1 cellular context compared by ENCODE assay signal in the genomic region with DNA sequence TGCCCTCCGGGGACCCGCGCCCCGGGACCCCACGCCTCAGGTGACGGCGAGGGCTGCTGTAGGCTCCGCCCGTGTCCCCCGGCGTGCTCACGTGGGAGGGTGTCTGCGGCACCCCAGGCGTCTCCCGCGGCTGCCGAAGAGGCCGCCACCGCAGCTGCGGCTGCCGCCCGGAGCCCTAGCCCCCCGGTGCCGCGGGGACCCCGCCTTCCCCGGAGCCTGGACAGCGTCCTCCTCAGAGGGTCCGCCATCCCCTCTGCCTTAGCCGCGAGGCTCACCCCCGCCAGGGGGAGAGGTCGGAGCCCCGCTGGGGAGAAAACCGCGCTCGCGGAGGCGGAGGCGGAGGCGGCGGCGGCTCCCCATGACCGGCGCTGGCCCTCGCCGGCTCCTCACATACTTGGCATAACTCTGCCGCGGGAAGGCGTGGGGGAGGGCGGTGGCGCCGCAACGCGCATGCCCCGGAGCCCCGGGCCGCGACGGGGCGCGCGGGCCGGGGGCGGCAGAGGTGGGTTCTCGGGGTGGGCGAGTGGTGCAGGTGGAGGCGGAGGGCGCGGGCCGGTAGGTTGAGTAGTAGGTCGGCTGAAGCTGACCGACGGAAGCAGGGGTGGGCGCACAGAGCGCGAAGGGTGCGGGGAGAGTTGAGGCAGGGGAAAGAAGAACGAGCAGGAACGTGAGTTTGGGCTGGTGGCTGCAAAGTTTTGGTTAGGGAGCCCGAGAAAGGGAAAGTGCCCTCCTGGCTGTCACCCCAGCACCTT.
TF ChIP-seq lines count a peak whose summit lies in the region.

No MANE protein-coding gene starts in this region.

TF ChIP-seq in WTC11, 78 proteins besides CTCF, POLR2A, EP300 and RAD21 (continued from another document and continues in another):
- no peak for TF ChIP-seq ZBTB43 (CRISPR knock-in tag; IDR thresholded peaks at IDR 0.05)
- no peak; the same call in 1 of the 2 replicates for TF ChIP-seq ETV6 (CRISPR knock-in tag; IDR thresholded peaks at IDR 0.05)
- no peak for TF ChIP-seq RORB (CRISPR knock-in tag; IDR thresholded peaks at IDR 0.05)
- TF ChIP-seq ZNF232 (CRISPR knock-in tag; IDR thresholded peaks at IDR 0.05) = 0 out of 2 replicates have a peak, but pooled peaks have one; percentile 25
- peak; percentile 8; the same call in 1 of the 2 replicates for TF ChIP-seq ZNF317 (CRISPR knock-in tag; IDR thresholded peaks at IDR 0.05; ENCODE audit: borderline replicate concordance, low read depth)
- TF ChIP-seq NR1H2 (CRISPR knock-in tag; IDR thresholded peaks at IDR 0.05) = no peak
- TF ChIP-seq ATF1 (CRISPR knock-in tag; IDR thresholded peaks at IDR 0.05) = no peak
- no peak for TF ChIP-seq TCF7 (CRISPR knock-in tag; IDR thresholded peaks at IDR 0.05; ENCODE audit: low read depth)
- TF ChIP-seq NFATC4 (CRISPR knock-in tag; IDR thresholded peaks at IDR 0.05) = no peak
- peak; percentile 85 for TF ChIP-seq HMGXB4 (CRISPR knock-in tag; IDR thresholded peaks at IDR 0.05)
- TF ChIP-seq MAX (CRISPR knock-in tag; IDR thresholded peaks at IDR 0.05) = peak; percentile 49; the same call in 1 of the 2 replicates
- no peak for TF ChIP-seq ELF4 (CRISPR knock-in tag; IDR thresholded peaks at IDR 0.05; ENCODE audit: low read depth)
- peak; percentile 54; the same call in 1 of the 2 replicates for TF ChIP-seq FOXK1 (CRISPR knock-in tag; IDR thresholded peaks at IDR 0.05)
- TF ChIP-seq NFYB (CRISPR knock-in tag; conservative IDR thresholded peaks at IDR 0.05; ENCODE audit: low read depth) = no peak
- no peak for TF ChIP-seq MXD4 (CRISPR knock-in tag; IDR thresholded peaks at IDR 0.05; ENCODE audit: borderline replicate concordance)
- 0 out of 2 replicates have a peak, but pooled peaks have one; percentile 55 for TF ChIP-seq NR3C1 (CRISPR knock-in tag; conservative IDR thresholded peaks at IDR 0.05; ENCODE audit: low read depth)
- TF ChIP-seq, protein P1, sequence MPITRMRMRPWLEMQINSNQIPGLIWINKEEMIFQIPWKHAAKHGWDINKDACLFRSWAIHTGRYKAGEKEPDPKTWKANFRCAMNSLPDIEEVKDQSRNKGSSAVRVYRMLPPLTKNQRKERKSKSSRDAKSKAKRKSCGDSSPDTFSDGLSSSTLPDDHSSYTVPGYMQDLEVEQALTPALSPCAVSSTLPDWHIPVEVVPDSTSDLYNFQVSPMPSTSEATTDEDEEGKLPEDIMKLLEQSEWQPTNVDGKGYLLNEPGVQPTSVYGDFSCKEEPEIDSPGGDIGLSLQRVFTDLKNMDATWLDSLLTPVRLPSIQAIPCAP (CRISPR knock-in tag; IDR thresholded peaks at IDR 0.05) = no peak
- TF ChIP-seq NR2C2 (CRISPR knock-in tag; IDR thresholded peaks at IDR 0.05) = no peak
- no peak for TF ChIP-seq IRF2 (CRISPR knock-in tag; IDR thresholded peaks at IDR 0.05; ENCODE audit: borderline replicate concordance, low read depth)
- TF ChIP-seq, protein P2, sequence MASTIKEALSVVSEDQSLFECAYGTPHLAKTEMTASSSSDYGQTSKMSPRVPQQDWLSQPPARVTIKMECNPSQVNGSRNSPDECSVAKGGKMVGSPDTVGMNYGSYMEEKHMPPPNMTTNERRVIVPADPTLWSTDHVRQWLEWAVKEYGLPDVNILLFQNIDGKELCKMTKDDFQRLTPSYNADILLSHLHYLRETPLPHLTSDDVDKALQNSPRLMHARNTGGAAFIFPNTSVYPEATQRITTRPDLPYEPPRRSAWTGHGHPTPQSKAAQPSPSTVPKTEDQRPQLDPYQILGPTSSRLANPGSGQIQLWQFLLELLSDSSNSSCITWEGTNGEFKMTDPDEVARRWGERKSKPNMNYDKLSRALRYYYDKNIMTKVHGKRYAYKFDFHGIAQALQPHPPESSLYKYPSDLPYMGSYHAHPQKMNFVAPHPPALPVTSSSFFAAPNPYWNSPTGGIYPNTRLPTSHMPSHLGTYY (CRISPR knock-in tag; IDR thresholded peaks at IDR 0.05) = no peak
- 0 out of 2 replicates have a peak, but pooled peaks have one; percentile 54 for TF ChIP-seq ZBTB21 (CRISPR knock-in tag; IDR thresholded peaks at IDR 0.05; ENCODE audit: borderline replicate concordance)
- TF ChIP-seq TEAD1 (CRISPR knock-in tag; IDR thresholded peaks at IDR 0.05) = peak; percentile 99
- TF ChIP-seq, protein P3, sequence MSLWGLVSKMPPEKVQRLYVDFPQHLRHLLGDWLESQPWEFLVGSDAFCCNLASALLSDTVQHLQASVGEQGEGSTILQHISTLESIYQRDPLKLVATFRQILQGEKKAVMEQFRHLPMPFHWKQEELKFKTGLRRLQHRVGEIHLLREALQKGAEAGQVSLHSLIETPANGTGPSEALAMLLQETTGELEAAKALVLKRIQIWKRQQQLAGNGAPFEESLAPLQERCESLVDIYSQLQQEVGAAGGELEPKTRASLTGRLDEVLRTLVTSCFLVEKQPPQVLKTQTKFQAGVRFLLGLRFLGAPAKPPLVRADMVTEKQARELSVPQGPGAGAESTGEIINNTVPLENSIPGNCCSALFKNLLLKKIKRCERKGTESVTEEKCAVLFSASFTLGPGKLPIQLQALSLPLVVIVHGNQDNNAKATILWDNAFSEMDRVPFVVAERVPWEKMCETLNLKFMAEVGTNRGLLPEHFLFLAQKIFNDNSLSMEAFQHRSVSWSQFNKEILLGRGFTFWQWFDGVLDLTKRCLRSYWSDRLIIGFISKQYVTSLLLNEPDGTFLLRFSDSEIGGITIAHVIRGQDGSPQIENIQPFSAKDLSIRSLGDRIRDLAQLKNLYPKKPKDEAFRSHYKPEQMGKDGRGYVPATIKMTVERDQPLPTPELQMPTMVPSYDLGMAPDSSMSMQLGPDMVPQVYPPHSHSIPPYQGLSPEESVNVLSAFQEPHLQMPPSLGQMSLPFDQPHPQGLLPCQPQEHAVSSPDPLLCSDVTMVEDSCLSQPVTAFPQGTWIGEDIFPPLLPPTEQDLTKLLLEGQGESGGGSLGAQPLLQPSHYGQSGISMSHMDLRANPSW (CRISPR knock-in tag; conservative IDR thresholded peaks at IDR 0.05; ENCODE audit: low read depth) = no peak; the same call in 1 of the 2 replicates
- TF ChIP-seq ATF3 (CRISPR knock-in tag; conservative IDR thresholded peaks at IDR 0.05) = no peak
- TF ChIP-seq SOX15 (CRISPR knock-in tag; IDR thresholded peaks at IDR 0.05) = no peak
- peak; percentile 35; the same call in 1 of the 2 replicates for TF ChIP-seq SP1 (CRISPR knock-in tag; conservative IDR thresholded peaks at IDR 0.05)
- TF ChIP-seq, protein P4, sequence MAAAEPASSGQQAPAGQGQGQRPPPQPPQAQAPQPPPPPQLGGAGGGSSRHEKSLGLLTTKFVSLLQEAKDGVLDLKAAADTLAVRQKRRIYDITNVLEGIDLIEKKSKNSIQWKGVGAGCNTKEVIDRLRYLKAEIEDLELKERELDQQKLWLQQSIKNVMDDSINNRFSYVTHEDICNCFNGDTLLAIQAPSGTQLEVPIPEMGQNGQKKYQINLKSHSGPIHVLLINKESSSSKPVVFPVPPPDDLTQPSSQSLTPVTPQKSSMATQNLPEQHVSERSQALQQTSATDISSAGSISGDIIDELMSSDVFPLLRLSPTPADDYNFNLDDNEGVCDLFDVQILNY (CRISPR knock-in tag; IDR thresholded peaks at IDR 0.05) = peak; percentile 64; the same call in 1 of the 2 replicates
- TF ChIP-seq, protein P5, sequence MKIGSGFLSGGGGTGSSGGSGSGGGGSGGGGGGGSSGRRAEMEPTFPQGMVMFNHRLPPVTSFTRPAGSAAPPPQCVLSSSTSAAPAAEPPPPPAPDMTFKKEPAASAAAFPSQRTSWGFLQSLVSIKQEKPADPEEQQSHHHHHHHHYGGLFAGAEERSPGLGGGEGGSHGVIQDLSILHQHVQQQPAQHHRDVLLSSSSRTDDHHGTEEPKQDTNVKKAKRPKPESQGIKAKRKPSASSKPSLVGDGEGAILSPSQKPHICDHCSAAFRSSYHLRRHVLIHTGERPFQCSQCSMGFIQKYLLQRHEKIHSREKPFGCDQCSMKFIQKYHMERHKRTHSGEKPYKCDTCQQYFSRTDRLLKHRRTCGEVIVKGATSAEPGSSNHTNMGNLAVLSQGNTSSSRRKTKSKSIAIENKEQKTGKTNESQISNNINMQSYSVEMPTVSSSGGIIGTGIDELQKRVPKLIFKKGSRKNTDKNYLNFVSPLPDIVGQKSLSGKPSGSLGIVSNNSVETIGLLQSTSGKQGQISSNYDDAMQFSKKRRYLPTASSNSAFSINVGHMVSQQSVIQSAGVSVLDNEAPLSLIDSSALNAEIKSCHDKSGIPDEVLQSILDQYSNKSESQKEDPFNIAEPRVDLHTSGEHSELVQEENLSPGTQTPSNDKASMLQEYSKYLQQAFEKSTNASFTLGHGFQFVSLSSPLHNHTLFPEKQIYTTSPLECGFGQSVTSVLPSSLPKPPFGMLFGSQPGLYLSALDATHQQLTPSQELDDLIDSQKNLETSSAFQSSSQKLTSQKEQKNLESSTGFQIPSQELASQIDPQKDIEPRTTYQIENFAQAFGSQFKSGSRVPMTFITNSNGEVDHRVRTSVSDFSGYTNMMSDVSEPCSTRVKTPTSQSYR (CRISPR knock-in tag; IDR thresholded peaks at IDR 0.05) = peak; percentile 75; the same call in 1 of the 2 replicates
- TF ChIP-seq, protein P6, sequence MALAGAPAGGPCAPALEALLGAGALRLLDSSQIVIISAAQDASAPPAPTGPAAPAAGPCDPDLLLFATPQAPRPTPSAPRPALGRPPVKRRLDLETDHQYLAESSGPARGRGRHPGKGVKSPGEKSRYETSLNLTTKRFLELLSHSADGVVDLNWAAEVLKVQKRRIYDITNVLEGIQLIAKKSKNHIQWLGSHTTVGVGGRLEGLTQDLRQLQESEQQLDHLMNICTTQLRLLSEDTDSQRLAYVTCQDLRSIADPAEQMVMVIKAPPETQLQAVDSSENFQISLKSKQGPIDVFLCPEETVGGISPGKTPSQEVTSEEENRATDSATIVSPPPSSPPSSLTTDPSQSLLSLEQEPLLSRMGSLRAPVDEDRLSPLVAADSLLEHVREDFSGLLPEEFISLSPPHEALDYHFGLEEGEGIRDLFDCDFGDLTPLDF (CRISPR knock-in tag; IDR thresholded peaks at IDR 0.05) = peak; percentile 39; the same call in 1 of the 2 replicates
- TF ChIP-seq, protein P7, sequence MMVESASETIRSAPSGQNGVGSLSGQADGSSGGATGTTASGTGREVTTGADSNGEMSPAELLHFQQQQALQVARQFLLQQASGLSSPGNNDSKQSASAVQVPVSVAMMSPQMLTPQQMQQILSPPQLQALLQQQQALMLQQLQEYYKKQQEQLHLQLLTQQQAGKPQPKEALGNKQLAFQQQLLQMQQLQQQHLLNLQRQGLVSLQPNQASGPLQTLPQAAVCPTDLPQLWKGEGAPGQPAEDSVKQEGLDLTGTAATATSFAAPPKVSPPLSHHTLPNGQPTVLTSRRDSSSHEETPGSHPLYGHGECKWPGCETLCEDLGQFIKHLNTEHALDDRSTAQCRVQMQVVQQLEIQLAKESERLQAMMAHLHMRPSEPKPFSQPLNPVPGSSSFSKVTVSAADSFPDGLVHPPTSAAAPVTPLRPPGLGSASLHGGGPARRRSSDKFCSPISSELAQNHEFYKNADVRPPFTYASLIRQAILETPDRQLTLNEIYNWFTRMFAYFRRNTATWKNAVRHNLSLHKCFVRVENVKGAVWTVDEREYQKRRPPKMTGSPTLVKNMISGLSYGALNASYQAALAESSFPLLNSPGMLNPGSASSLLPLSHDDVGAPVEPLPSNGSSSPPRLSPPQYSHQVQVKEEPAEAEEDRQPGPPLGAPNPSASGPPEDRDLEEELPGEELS (CRISPR knock-in tag; IDR thresholded peaks at IDR 0.05) = no peak
- TF ChIP-seq AFF4 (CRISPR knock-in tag; IDR thresholded peaks at IDR 0.05; ENCODE audit: borderline replicate concordance) = peak; percentile 43; the same call in 1 of the 2 replicates
- peak; percentile 59; the same call in 1 of the 2 replicates for TF ChIP-seq NFE2L1 (CRISPR knock-in tag; IDR thresholded peaks at IDR 0.05)
- TF ChIP-seq JAZF1 (CRISPR knock-in tag; IDR thresholded peaks at IDR 0.05) = no peak
